ENCODE assay signal across 13 cellular contexts in genomic region chr10:90935581-90936292, GRCh38. TPM values are rescaled to one million over a fixed set of nuclear protein-coding genes. Genes with fewer than 3 reads are reported as not detected.
DNase-seq lines count a peak whose midpoint lies in the region; ATAC-seq and TF ChIP-seq lines count a peak whose summit lies in the region.
"Had no signal": no experiment of that assay in that cellular context is flagged by ENCODE, and none has a peak within 500 bp of the region (broad histone marks: within the 10 kb centered on the region; RNA-seq: fewer than 3 reads in every experiment).

No MANE protein-coding gene starts in this region.

- TF ChIP-seq CTCF in heart left ventricle (IDR thresholded peaks at IDR 0.05) (no peak), brain microvascular endothelial cell (IDR thresholded peaks at IDR 0.05; ENCODE audit: low read depth, low read length, missing control alignments) (no peak)

- H3K27ac ChIP-seq in heart left ventricle (peak overlapping the region in 9 of 12 donors; percentile 16 to 71 (median 42)), brain microvascular endothelial cell (peak overlapping the region; percentile 24), mesodermal cell (ENCODE audit: low read depth, low read length, severe bottlenecking) (peak overlapping the region; percentile 66)
- H3K27ac ChIP-seq: HL-60 had no signal

- peak in 3 of 4 donors; percentile 43 to 56 (median 45) for ATAC-seq in heart left ventricle
- no peak for ATAC-seq in Right ventricle myocardium inferior
- ATAC-seq in HG03175 (IDR thresholded peaks at IDR 0.05; ENCODE audit: unreplicated experiment) = no peak
- ATAC-seq in HG02981 (IDR thresholded peaks at IDR 0.05; ENCODE audit: unreplicated experiment) = no peak
- no peak for ATAC-seq in stimulated activated naive CD8-positive, alpha-beta T cell treated with anti-CD3 and anti-CD28 coated beads, Interleukin-15, Interleukin-2, amounts not matched to agents 100 U/mL and 50 U/mL, for 24 hours
- ATAC-seq: activated CD4-positive, alpha-beta T cell treated with anti-CD3 and anti-CD28 coated beads for 36 hours; mucosa of descending colon had no signal

- no peaks in the 10 kb centered on the region for H3K36me3 ChIP-seq in heart left ventricle
- H3K36me3 ChIP-seq in brain microvascular endothelial cell (replicated peaks) = no peaks in the 10 kb centered on the region
- no peaks in the 10 kb centered on the region for H3K36me3 ChIP-seq in mesodermal cell (ENCODE audit: control insufficient read depth, insufficient read depth, low read length)

- 44 to 57% (median 52%) methylated on average over 5 of the region's 5 CpGs for WGBS in heart left ventricle, 4 donors
- 20 to 43% methylated on average over 1 to 4 of the region's 5 CpGs for WGBS in mesodermal cell (ENCODE audit: insufficient coverage in 2 of 2), 2 experiments

- TF ChIP-seq POLR2A in heart left ventricle (IDR thresholded peaks at IDR 0.05) = no peak

- DNase-seq in heart left ventricle (peak in 1 of 5 donors; percentile 56), Right ventricle myocardium inferior (ENCODE audit: missing footprints) (no peak), brain microvascular endothelial cell (no peak), activated gamma-delta T cell (lab: John Stamatoyannopoulos, UW) (no peak)
- DNase-seq in stimulated activated naive CD8-positive, alpha-beta T cell treated with anti-CD3 and anti-CD28 coated beads, Interleukin-15, Interleukin-2, amounts not matched to agents 100 U/mL and 50 U/mL, for 24 hours = no peak
- DNase-seq: activated CD4-positive, alpha-beta T cell treated with anti-CD3 and anti-CD28 coated beads for 36 hours; COR-L47; mucosa of descending colon; NK-92 treated with Interleukin-12 subunit alpha and Interleukin-12 subunit beta, amount 100 ng/mL, for 24 hours had no signal

- H3K4me1 ChIP-seq in heart left ventricle = peaks cover 0 to 30% (median 12%) of the 10 kb centered on the region in 12 donors
- H3K4me1 ChIP-seq in mesodermal cell (ENCODE audit: control insufficient read depth, insufficient read depth, low read length, poor library complexity, severe bottlenecking) = peaks cover 66% of the 10 kb centered on the region

- H3K4me3 ChIP-seq in heart left ventricle (no peak overlapping the region), brain microvascular endothelial cell (ENCODE audit: low read depth, low read length) (no peak overlapping the region), mesodermal cell (ENCODE audit: extremely low read depth, insufficient read depth, low read length, poor library complexity, severe bottlenecking) (no peak overlapping the region)
- H3K4me3 ChIP-seq: mucosa of descending colon had no signal

- H3K9me3 ChIP-seq in heart left ventricle (no peaks in the 10 kb centered on the region), mesodermal cell (ENCODE audit: control insufficient read depth, low read length) (no peaks in the 10 kb centered on the region)
- H3K9me3 ChIP-seq: mucosa of descending colon had no signal

- in situ Hi-C loops in brain microvascular endothelial cell (cut with HindIII; ENCODE audit: low pct_ligation_motif_present, low sequenced_read_pairs) = no loop called here

- H3K27me3 ChIP-seq in heart left ventricle (no peaks in the 10 kb centered on the region), brain microvascular endothelial cell (replicated peaks) (no peaks in the 10 kb centered on the region)

- intact Hi-C loops in heart left ventricle (cut with DNase I) (loop anchor here in 1 of 10 donors (5.0 kb wide), 1 partner anchor 47 kb away; no protein-coding TSS in a partner anchor), Right ventricle myocardium inferior (cut with DNase I) (no loop called here)

RNA-seq across cellular contexts. Expression of gene ANKRD1, which starts 14.8 kb away (rescaled TPM):
- 1,000 to 10,000 TPM; 1,315 to 6,714 (median 4,181) TPM for total RNA-seq in heart left ventricle
- 1,000 to 10,000 TPM; 3,580 to 9,579 TPM for polyA plus RNA-seq in heart left ventricle
- total RNA-seq in Right ventricle myocardium inferior = 2,249 TPM
- 355 TPM for polyA plus RNA-seq in mesodermal cell (2013, experiment 1 of 2)
- polyA plus RNA-seq in mesodermal cell (2013, experiment 2 of 2) = 350 TPM
- total RNA-seq: activated CD4-positive, alpha-beta T cell treated with anti-CD3 and anti-CD28 coated beads for 36 hours had no signal

Comparison
In these comparisons a context has a peak if more than half of its experiments do, and no peak if none do; other contexts are left out.
1. ATAC-seq: peak in heart left ventricle (3 of 4); none in Right ventricle myocardium inferior (single experiment), HG03175 (single experiment), HG02981 (single experiment) and stimulated activated naive CD8-positive, alpha-beta T cell treated with anti-CD3 and anti-CD28 coated beads, Interleukin-15, Interleukin-2, amounts not matched to agents 100 U/mL and 50 U/mL, for 24 hours (single experiment).
2. Peak in every context shown above with its lines, with median percentiles within 50 percentile points of each other: H3K27ac ChIP-seq.